ENCODE assay signal across 21 cellular contexts in the genomic region with DNA sequence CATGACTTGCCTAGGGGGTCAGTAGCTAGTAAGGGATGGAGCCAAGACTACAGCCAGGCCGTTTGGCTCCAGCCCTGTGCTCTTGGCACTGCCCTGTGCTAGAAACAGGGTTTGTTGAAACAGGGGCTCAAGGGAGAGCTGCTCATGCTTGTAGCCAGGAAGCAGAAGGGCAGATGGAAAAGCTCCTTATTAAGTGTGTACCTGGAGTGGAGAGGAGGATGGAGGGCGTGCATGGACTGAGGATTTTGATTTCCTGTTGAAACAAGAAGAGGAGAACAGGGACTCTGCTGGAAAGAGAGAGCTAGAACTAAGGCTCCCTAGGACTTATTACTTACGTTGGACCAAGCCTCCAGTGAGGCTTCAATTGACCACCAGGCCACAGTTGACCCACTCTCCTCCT.
DNase-seq lines count a peak whose midpoint lies in the region; ATAC-seq and TF ChIP-seq lines count a peak whose summit lies in the region.
"Had no signal": no experiment of that assay in that cellular context is flagged by ENCODE, and none has a peak within 500 bp of the region (broad histone marks: within the 10 kb centered on the region; RNA-seq: fewer than 3 reads in every experiment).

No MANE protein-coding gene starts in this region.

- H3K79me2 ChIP-seq in mammary epithelial cell (ENCODE audit: insufficient read depth, low read length), result no peaks in the 10 kb centered on the region

- H3K27ac ChIP-seq in mammary epithelial cell (ENCODE audit: insufficient read depth, low read depth, low read length), result no peak overlapping the region
- H3K27ac ChIP-seq: A549 had no signal

- intact Hi-C loops in activated CD4-positive, alpha-beta T cell treated with anti-CD3 and anti-CD28 coated beads, Interleukin-2, amount 10 ng/mL, durations not matched to agents 24 days and 14 days (cut with micrococcal nuclease), result loop anchor here (5.0 to 10.0 kb wide), 4 partner anchors 78 to 261 kb away; no protein-coding TSS in a partner anchor
- intact Hi-C loops in mammary epithelial cell (cut with micrococcal nuclease), result no loop called here

- no peaks in the 10 kb centered on the region for H3K36me3 Mint-ChIP-seq in activated CD4-positive, alpha-beta T cell treated with anti-CD3 and anti-CD28 coated beads, Interleukin-2, amount 10 ng/mL, durations not matched to agents 24 days and 14 days (ENCODE audit: low read depth)
- no peaks in the 10 kb centered on the region for H3K36me3 Mint-ChIP-seq in stimulated activated naive CD8-positive, alpha-beta T cell treated with anti-CD3 and anti-CD28 coated beads, Interleukin-15, Interleukin-2, amounts not matched to agents 100 ng/mL and 50 ng/mL, for 24 hours (ENCODE audit: low read depth)
- H3K36me3 Mint-ChIP-seq in activated T-helper 17 cell treated with anti-CD3 and anti-CD28 coated beads, Interleukin-2, amount 50 U/mL, for 72 hours (ENCODE audit: low read depth), result no peaks in the 10 kb centered on the region

- H3K4me3 ChIP-seq in mammary epithelial cell (replicated peaks in 1 of 3; ENCODE audit: insufficient read depth in 1 of 3, low read depth in 2 of 3, low read length in 3 of 3), result no peak overlapping the region
- H3K4me3 ChIP-seq: A549 had no signal

- H3K4me2 ChIP-seq in mammary epithelial cell (ENCODE audit: insufficient read depth, low read depth, low read length), result no peak overlapping the region
- H3K4me2 ChIP-seq: A549 had no signal

- H2AFZ ChIP-seq in mammary epithelial cell (ENCODE audit: low read depth, low read length), result no peak overlapping the region

- CTCF ChIA-PET in mammary epithelial cell (lab: Charles Lee; ENCODE audit: low non-redundant PET), result no interaction called here

- H3K36me3 ChIP-seq in mammary epithelial cell (ENCODE audit: insufficient read depth, low read length), result no peaks in the 10 kb centered on the region
- H3K36me3 ChIP-seq: BE2C had no signal

- H3K27me3 Mint-ChIP-seq in activated CD4-positive, alpha-beta T cell treated with anti-CD3 and anti-CD28 coated beads, Interleukin-2, amount 10 ng/mL, durations not matched to agents 24 days and 14 days, result peaks cover 2% of the 10 kb centered on the region
- peaks cover 4% of the 10 kb centered on the region for H3K27me3 Mint-ChIP-seq in stimulated activated naive CD8-positive, alpha-beta T cell treated with anti-CD3 and anti-CD28 coated beads, Interleukin-15, Interleukin-2, amounts not matched to agents 100 ng/mL and 50 ng/mL, for 24 hours
- H3K27me3 Mint-ChIP-seq in activated T-helper 17 cell treated with anti-CD3 and anti-CD28 coated beads, Interleukin-2, amount 50 U/mL, for 72 hours, result peaks cover 9% of the 10 kb centered on the region

- no peak overlapping the region for H3K4me3 Mint-ChIP-seq in activated CD4-positive, alpha-beta T cell treated with anti-CD3 and anti-CD28 coated beads, Interleukin-2, amount 10 ng/mL, durations not matched to agents 24 days and 14 days
- no peak overlapping the region for H3K4me3 Mint-ChIP-seq in stimulated activated naive CD8-positive, alpha-beta T cell treated with anti-CD3 and anti-CD28 coated beads, Interleukin-15, Interleukin-2, amounts not matched to agents 100 ng/mL and 50 ng/mL, for 24 hours
- peak overlapping the region; percentile 55 for H3K4me3 Mint-ChIP-seq in activated T-helper 17 cell treated with anti-CD3 and anti-CD28 coated beads, Interleukin-2, amount 50 U/mL, for 72 hours

- H3K4me1 ChIP-seq in mammary epithelial cell (ENCODE audit: insufficient read depth, low read length), result no peaks in the 10 kb centered on the region
- H3K4me1 ChIP-seq: A549 had no signal

- no TSS peak for BruUV-seq in mammary epithelial cell (replicated peaks; lab: Mats Ljungman, UMichigan)

- peak; percentile 25 for DNase-seq in activated CD4-positive, alpha-beta T cell treated with anti-CD3 and anti-CD28 coated beads, Interleukin-2, amount 10 ng/mL, durations not matched to agents 24 days and 14 days
- no peak for DNase-seq in activated CD4-positive, alpha-beta T cell treated with anti-CD3 and anti-CD28 coated beads for 1 hour
- no peak for DNase-seq in stimulated activated naive CD8-positive, alpha-beta T cell treated with anti-CD3 and anti-CD28 coated beads, Interleukin-15, Interleukin-2, amounts not matched to agents 100 U/mL and 50 U/mL, for 24 hours
- DNase-seq in mammary epithelial cell, result no peak
- DNase-seq in activated CD8-positive, alpha-beta memory T cell treated with anti-CD3 and anti-CD28 coated beads, Interleukin-2, amount 50 U/mL, for 48 hours, result no peak
- DNase-seq: BE2C, DMS53, GF-D8, Kasumi-1, NCI-H1436, NCI-H187 treated with DMSO at 0.1 percent for 48 hours, NCI-H2107, NCI-H2227 treated with DMSO at 0.1 percent for 48 hours, NCI-H510A, NCI-H82, OCI-M1 had no signal

- H3K4me1 Mint-ChIP-seq in activated CD4-positive, alpha-beta T cell treated with anti-CD3 and anti-CD28 coated beads, Interleukin-2, amount 10 ng/mL, durations not matched to agents 24 days and 14 days, result peaks cover 43% of the 10 kb centered on the region
- H3K4me1 Mint-ChIP-seq in stimulated activated naive CD8-positive, alpha-beta T cell treated with anti-CD3 and anti-CD28 coated beads, Interleukin-15, Interleukin-2, amounts not matched to agents 100 ng/mL and 50 ng/mL, for 24 hours (ENCODE audit: low read depth), result peaks cover 62% of the 10 kb centered on the region
- H3K4me1 Mint-ChIP-seq in activated T-helper 17 cell treated with anti-CD3 and anti-CD28 coated beads, Interleukin-2, amount 50 U/mL, for 72 hours, result peaks cover 13% of the 10 kb centered on the region

- no peak for TF ChIP-seq CTCF in mammary epithelial cell (conservative IDR thresholded peaks at IDR 0.05 in 1 of 2, IDR thresholded peaks at IDR 0.05 in 1 of 2; ENCODE audit: extremely low read depth in 1 of 2, insufficient read depth in 1 of 2, low read depth in 1 of 2, low read length in 2 of 2)

- no peak for ATAC-seq in stimulated activated naive CD8-positive, alpha-beta T cell treated with anti-CD3 and anti-CD28 coated beads, Interleukin-15, Interleukin-2, amounts not matched to agents 100 U/mL and 50 U/mL, for 24 hours
- ATAC-seq in activated T-helper 17 cell treated with anti-CD3 and anti-CD28 coated beads, Interleukin-2, amount 50 U/mL, for 72 hours (replicated peaks), result no peak
- no peak for ATAC-seq in HG02610 (IDR thresholded peaks at IDR 0.05; ENCODE audit: unreplicated experiment)
- ATAC-seq: A549, Right ventricle myocardium inferior had no signal

- 17% methylated on average over 3 of the region's 3 CpGs for WGBS in mammary epithelial cell (ENCODE audit: low coverage, missing lambda C conversion rate)

- dilution Hi-C loops in mammary epithelial cell (cut with HindIII; ENCODE audit: low sequenced_read_pairs), result no loop called here

- no peaks in the 10 kb centered on the region for H3K9me3 Mint-ChIP-seq in activated CD4-positive, alpha-beta T cell treated with anti-CD3 and anti-CD28 coated beads, Interleukin-2, amount 10 ng/mL, durations not matched to agents 24 days and 14 days
- no peaks in the 10 kb centered on the region for H3K9me3 Mint-ChIP-seq in stimulated activated naive CD8-positive, alpha-beta T cell treated with anti-CD3 and anti-CD28 coated beads, Interleukin-15, Interleukin-2, amounts not matched to agents 100 ng/mL and 50 ng/mL, for 24 hours
- H3K9me3 Mint-ChIP-seq in activated T-helper 17 cell treated with anti-CD3 and anti-CD28 coated beads, Interleukin-2, amount 50 U/mL, for 72 hours, result no peaks in the 10 kb centered on the region

- H3K27ac Mint-ChIP-seq in activated CD4-positive, alpha-beta T cell treated with anti-CD3 and anti-CD28 coated beads, Interleukin-2, amount 10 ng/mL, durations not matched to agents 24 days and 14 days, result peak overlapping the region; percentile 85
- peak overlapping the region; percentile 12 for H3K27ac Mint-ChIP-seq in stimulated activated naive CD8-positive, alpha-beta T cell treated with anti-CD3 and anti-CD28 coated beads, Interleukin-15, Interleukin-2, amounts not matched to agents 100 ng/mL and 50 ng/mL, for 24 hours
- H3K27ac Mint-ChIP-seq in activated T-helper 17 cell treated with anti-CD3 and anti-CD28 coated beads, Interleukin-2, amount 50 U/mL, for 72 hours, result peak overlapping the region; percentile 52

- in situ Hi-C loops in mammary epithelial cell (cut with MboI; ENCODE audit: low sequenced_read_pairs in 2 of 2), result no loop called here

- no peak overlapping the region for H3K9ac ChIP-seq in mammary epithelial cell (ENCODE audit: insufficient read depth, low read length)

- H3K27me3 ChIP-seq in mammary epithelial cell (ENCODE audit: insufficient read depth, low read length), result no peaks in the 10 kb centered on the region
- H3K27me3 ChIP-seq: BE2C had no signal

- H4K20me1 ChIP-seq in mammary epithelial cell (ENCODE audit: insufficient read depth, low read length), result no peaks in the 10 kb centered on the region

- H3K9me3 ChIP-seq in mammary epithelial cell (replicated peaks; ENCODE audit: insufficient read depth, low read length), result no peaks in the 10 kb centered on the region
- H3K9me3 ChIP-seq: A549, BE2C had no signal

Comparison
In these comparisons a context has a peak if more than half of its experiments do, and no peak if none do; other contexts are left out.
1. H3K27ac Mint-ChIP-seq: peak in every context shown above with its lines; median percentile 85 in activated CD4-positive, alpha-beta T cell treated with anti-CD3 and anti-CD28 coated beads, Interleukin-2, amount 10 ng/mL, durations not matched to agents 24 days and 14 days; 52 in activated T-helper 17 cell treated with anti-CD3 and anti-CD28 coated beads, Interleukin-2, amount 50 U/mL, for 72 hours; 12 in stimulated activated naive CD8-positive, alpha-beta T cell treated with anti-CD3 and anti-CD28 coated beads, Interleukin-15, Interleukin-2, amounts not matched to agents 100 ng/mL and 50 ng/mL, for 24 hours.